In genomic region chr5:5066276-5067186, GRCh38 we compare ENCODE assay signal across 13 cellular contexts.
DNase-seq lines count a peak whose midpoint lies in the region; ATAC-seq, FAIRE-seq and TF ChIP-seq lines count a peak whose summit lies in the region.
"Had no signal": no experiment of that assay in that cellular context is flagged by ENCODE, and none has a peak within 500 bp of the region (broad histone marks: within the 10 kb centered on the region; RNA-seq: fewer than 3 reads in every experiment).

No MANE protein-coding gene starts in this region.

- no peaks in the 10 kb centered on the region for H3K4me1 ChIP-seq in pancreas

- no peak for FAIRE-seq in pancreas (lab: Jason Lieb, UNC)

- WGBS in pancreas, 2 donors: 31 to 37% methylated on average over 6 of the region's 6 CpGs

- intact Hi-C loops in pancreas (cut with DNase I): no loop called here

- no peak for TF ChIP-seq CTCF in pancreas (IDR thresholded peaks at IDR 0.05)

- peak; percentile 52 for ATAC-seq in GM18502 (IDR thresholded peaks at IDR 0.05; ENCODE audit: poor library complexity, unreplicated experiment)
- peak; percentile 26 for ATAC-seq in HG02610 (IDR thresholded peaks at IDR 0.05; ENCODE audit: unreplicated experiment)
- peak; percentile 69 to 80 (median 74) for ATAC-seq in pancreas
- no peak for ATAC-seq in GM21723 (IDR thresholded peaks at IDR 0.05; ENCODE audit: unreplicated experiment)
- no peak for ATAC-seq in GM21737 (IDR thresholded peaks at IDR 0.05; ENCODE audit: unreplicated experiment)

- H3K4me3 ChIP-seq in pancreas: no peak overlapping the region

- H3K9me3 ChIP-seq in pancreas: no peaks in the 10 kb centered on the region

- H3K36me3 ChIP-seq in pancreas: no peaks in the 10 kb centered on the region

- H3K27ac ChIP-seq in pancreas: peak overlapping the region; percentile 36 to 68 (median 55)
- H3K27ac ChIP-seq: epithelial cell of prostate had no signal

- H3K27me3 ChIP-seq in pancreas: no peaks in the 10 kb centered on the region

- DNase-seq in astrocyte of the hippocampus (ENCODE audit: low read depth, low spot score) (peak; percentile 74), pancreas (peak in 4 of 6 donors; percentile 23 to 59 (median 40)), Kasumi-1 (lab: John Stamatoyannopoulos, UW) (no peak), epidermal melanocyte (ENCODE audit: insufficient read length, low spot score) (no peak)
- DNase-seq: activated CD8-positive, alpha-beta memory T cell treated with anti-CD3 and anti-CD28 coated beads, Interleukin-2, amount 50 U/mL, for 48 hours; CD4-positive, CD25-positive, alpha-beta regulatory T cell; NCI-H226; nucleus accumbens had no signal

Comparison
In these comparisons a context has a peak if more than half of its experiments do, and no peak if none do; other contexts are left out.
1. ATAC-seq: peak in GM18502 (single experiment), HG02610 (single experiment) and pancreas (4 of 4); none in GM21723 (single experiment) and GM21737 (single experiment).
2. DNase-seq: peak in astrocyte of the hippocampus (single experiment) and pancreas (4 of 6); none in Kasumi-1 (0 of 2) and epidermal melanocyte (single experiment).